1 cellular context compared by ENCODE assay signal in genomic region chr21:44064852-44065403, GRCh38.
TF ChIP-seq lines count a peak whose summit lies in the region.

No MANE protein-coding gene starts in this region.

TF ChIP-seq in GM23338, 12 proteins besides CTCF, POLR2A, EP300 and RAD21 (continued from another document):
- TF ChIP-seq ZNF462 (CRISPR knock-in tag; IDR thresholded peaks at IDR 0.05) (no peak), ZNF114 (CRISPR knock-in tag; IDR thresholded peaks at IDR 0.05) (no peak), ZNF331 (CRISPR knock-in tag; IDR thresholded peaks at IDR 0.05; ENCODE audit: low read depth) (no peak), STAT1 (IDR thresholded peaks at IDR 0.05; ENCODE audit: unreplicated experiment) (no peak), EZH2 (IDR thresholded peaks at IDR 0.05; ENCODE audit: low read depth, unreplicated experiment) (no peak), EZH2phosphoT487 (IDR thresholded peaks at IDR 0.05; ENCODE audit: unreplicated experiment) (no peak), JUNB (IDR thresholded peaks at IDR 0.05; ENCODE audit: unreplicated experiment) (no peak), POLR2AphosphoS5 (IDR thresholded peaks at IDR 0.05; ENCODE audit: low read depth) (no peak), ETS1 (IDR thresholded peaks at IDR 0.05) (no peak), CREB1 (CRISPR knock-in tag; IDR thresholded peaks at IDR 0.05; ENCODE audit: low read depth) (no peak), REST (IDR thresholded peaks at IDR 0.05; ENCODE audit: unreplicated experiment) (no peak)
